ENCODE assay signal across 8 cellular contexts in genomic region chr6:8434727-8435092, GRCh38. TPM values are rescaled to one million over a fixed set of nuclear protein-coding genes. Genes with fewer than 3 reads are reported as not detected.
DNase-seq lines count a peak whose midpoint lies in the region; ATAC-seq and TF ChIP-seq lines count a peak whose summit lies in the region.

No MANE protein-coding gene starts in this region.

- H3K4me3 Mint-ChIP-seq in T-helper 17 cell: peak overlapping the region; percentile 96

- H3K4me3 ChIP-seq in left ventricle myocardium inferior: peak overlapping the region; percentile 87
- H3K4me3 ChIP-seq in smooth muscle cell: peak overlapping the region; percentile 94

- no peaks in the 10 kb centered on the region for H3K27me3 ChIP-seq in left ventricle myocardium inferior (ENCODE audit: low read depth)
- no peaks in the 10 kb centered on the region for H3K27me3 ChIP-seq in smooth muscle cell (ENCODE audit: low read depth)

- 3% methylated on average over 8 of the region's 8 CpGs for WGBS in smooth muscle cell (ENCODE audit: low lambda C conversion rate)

- TF ChIP-seq CTCF in left ventricle myocardium inferior (IDR thresholded peaks at IDR 0.05; ENCODE audit: borderline replicate concordance): no peak
- TF ChIP-seq CTCF in smooth muscle cell (IDR thresholded peaks at IDR 0.05; ENCODE audit: borderline replicate concordance, insufficient read depth, poor library complexity, severe bottlenecking): no peak

- H2AFZ ChIP-seq in smooth muscle cell (ENCODE audit: low read depth): peak overlapping the region; percentile 96

- ATAC-seq in HG02852 (IDR thresholded peaks at IDR 0.05; ENCODE audit: unreplicated experiment) (peak; percentile 25), T-helper 17 cell (peak; percentile 14)

- peak overlapping the region; percentile 94 for H3K27ac Mint-ChIP-seq in T-helper 17 cell

- DNase-seq in NCI-H146 treated with DMSO at 0.1 percent for 48 hours (lab: John Stamatoyannopoulos, UW; ENCODE audit: unreplicated experiment): peak; percentile 56
- DNase-seq in NCI-H146 (lab: John Stamatoyannopoulos, UW): no peak
- DNase-seq in T-helper 17 cell: no peak
- no peak for DNase-seq in left ventricle myocardium inferior
- DNase-seq in smooth muscle cell (lab: John Stamatoyannopoulos, UW; ENCODE audit: unreplicated experiment): no peak
- no peak for DNase-seq in midbrain (lab: John Stamatoyannopoulos, UW)
- no peak for DNase-seq in NCI-H2107 treated with DMSO at 0.1 percent for 48 hours (lab: John Stamatoyannopoulos, UW; ENCODE audit: unreplicated experiment)

- H3K27ac ChIP-seq in left ventricle myocardium inferior (replicated peaks) (peak overlapping the region; percentile 90), smooth muscle cell (ENCODE audit: low read depth) (peak overlapping the region; percentile 76)

- peaks cover 34% of the 10 kb centered on the region for H3K4me1 Mint-ChIP-seq in T-helper 17 cell

- H3K36me3 Mint-ChIP-seq in T-helper 17 cell (ENCODE audit: low read depth): peaks cover 3% of the 10 kb centered on the region

- no peaks in the 10 kb centered on the region for H3F3A ChIP-seq in smooth muscle cell (ENCODE audit: low read depth)

- H3K9ac ChIP-seq in smooth muscle cell (ENCODE audit: low read depth): peak overlapping the region; percentile 91

- H3K4me1 ChIP-seq in left ventricle myocardium inferior (peaks cover 45% of the 10 kb centered on the region), smooth muscle cell (ENCODE audit: low read depth) (peaks cover 21% of the 10 kb centered on the region)

- intact Hi-C loops in left ventricle myocardium inferior (cut with micrococcal nuclease): no loop called here

- no peaks in the 10 kb centered on the region for H3K27me3 Mint-ChIP-seq in T-helper 17 cell

- H3K36me3 ChIP-seq in left ventricle myocardium inferior (no peaks in the 10 kb centered on the region), smooth muscle cell (ENCODE audit: low read depth) (no peaks in the 10 kb centered on the region)

- H4K20me1 ChIP-seq in smooth muscle cell (ENCODE audit: low read depth): peaks cover 23% of the 10 kb centered on the region

- peak overlapping the region; percentile 99 for H3K4me2 ChIP-seq in smooth muscle cell

- no peaks in the 10 kb centered on the region for H3K9me3 ChIP-seq in T-helper 17 cell (ENCODE audit: control insufficient read depth, low read length, poor library complexity, severe bottlenecking)
- H3K9me3 ChIP-seq in left ventricle myocardium inferior (replicated peaks): no peaks in the 10 kb centered on the region
- H3K9me3 ChIP-seq in smooth muscle cell (replicated peaks; ENCODE audit: low read depth): no peaks in the 10 kb centered on the region

- H3K79me2 ChIP-seq in smooth muscle cell (ENCODE audit: low read depth): peaks cover 40% of the 10 kb centered on the region

RNA-seq across cellular contexts. Expression of gene SLC35B3, which starts 0.6 kb away (rescaled TPM):
- 1 to 10 TPM; 4.5 to 6.4 TPM for total RNA-seq in T-helper 17 cell
- 6.8 TPM for total RNA-seq in left ventricle myocardium inferior
- total RNA-seq in smooth muscle cell: 21.9 and 24.5 TPM in 2 replicates
- 21.5 and 24.2 TPM in 2 replicates for polyA plus RNA-seq in smooth muscle cell
